In the genomic region with DNA sequence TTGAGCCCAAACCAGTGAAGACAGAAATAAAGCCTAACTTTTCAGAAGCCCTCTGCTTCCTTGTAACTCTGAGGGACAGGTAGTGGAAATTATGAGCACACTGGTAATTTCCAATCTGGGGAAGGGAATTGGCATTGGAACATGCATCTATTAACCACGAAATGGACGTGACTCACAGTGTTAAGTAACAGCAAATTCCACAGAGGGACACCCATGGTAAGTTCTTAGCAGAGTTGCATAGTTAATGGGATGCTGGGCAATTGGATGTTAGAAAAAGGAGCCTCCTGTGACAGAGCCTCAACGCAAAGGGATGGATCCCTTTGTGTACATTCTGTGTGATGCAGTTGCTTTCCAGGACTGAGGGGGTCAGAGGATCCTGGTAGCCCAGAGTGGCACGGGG, we compare ENCODE assay signal across 14 cellular contexts.
DNase-seq lines count a peak whose midpoint lies in the region; ATAC-seq and TF ChIP-seq lines count a peak whose summit lies in the region.
"Had no signal": no experiment of that assay in that cellular context is flagged by ENCODE, and none has a peak within 500 bp of the region (broad histone marks: within the 10 kb centered on the region; RNA-seq: fewer than 3 reads in every experiment).

No MANE protein-coding gene starts in this region.

- peaks cover 12% of the 10 kb centered on the region for H3K27me3 ChIP-seq in left ventricle myocardium inferior (ENCODE audit: low read depth)
- H3K27me3 ChIP-seq: SJSA1 had no signal

- H3K4me1 ChIP-seq in left ventricle myocardium inferior: no peaks in the 10 kb centered on the region
- H3K4me1 ChIP-seq: prostate gland had no signal

- no peak overlapping the region for H3K27ac ChIP-seq in left ventricle myocardium inferior (replicated peaks)
- H3K27ac ChIP-seq: prostate gland, SJSA1, thoracic aorta, VCaP had no signal

- TF ChIP-seq CTCF in epithelial cell of esophagus (IDR thresholded peaks at IDR 0.05; ENCODE audit: insufficient read depth, low read depth, low read length, missing control alignments) (no peak), left ventricle myocardium inferior (IDR thresholded peaks at IDR 0.05; ENCODE audit: borderline replicate concordance) (no peak)

- H3K36me3 ChIP-seq in left ventricle myocardium inferior: no peaks in the 10 kb centered on the region
- H3K36me3 ChIP-seq: prostate gland, SJSA1, thoracic aorta had no signal

- DNase-seq in GM03348 (ENCODE audit: low spot score) (peak; percentile 10), NCI-H226 (peak; percentile 36), epithelial cell of esophagus (ENCODE audit: low read depth) (peak; percentile 91), myocyte (ENCODE audit: low read depth) (peak; percentile 13), left ventricle myocardium inferior (no peak), activated gamma-delta T cell treated with Interleukin-2 at 50 U/mL for 16 hours (no peak), NCI-H1436 treated with DMSO at 0.1 percent for 48 hours (lab: John Stamatoyannopoulos, UW) (no peak)
- DNase-seq: effector memory CD8-positive, alpha-beta T cell; NCI-H446 had no signal

- H3K4me3 ChIP-seq in epithelial cell of esophagus (ENCODE audit: low read length): no peak overlapping the region
- no peak overlapping the region for H3K4me3 ChIP-seq in left ventricle myocardium inferior
- H3K4me3 ChIP-seq: prostate gland, SJSA1, thoracic aorta had no signal

- no peak for ATAC-seq in GM18861 (IDR thresholded peaks at IDR 0.05; ENCODE audit: unreplicated experiment)
- ATAC-seq: effector memory CD8-positive, alpha-beta T cell had no signal

- intact Hi-C loops in left ventricle myocardium inferior (cut with micrococcal nuclease): no loop called here

- H3K9me3 ChIP-seq in left ventricle myocardium inferior (replicated peaks): no peaks in the 10 kb centered on the region
- H3K9me3 ChIP-seq: prostate gland, SJSA1, thoracic aorta had no signal

Comparison
In these comparisons a context has a peak if more than half of its experiments do, and no peak if none do; other contexts are left out.
1. DNase-seq: peak in GM03348 (single experiment), NCI-H226 (single experiment), epithelial cell of esophagus (single experiment) and myocyte (single experiment); none in left ventricle myocardium inferior (single experiment), activated gamma-delta T cell treated with Interleukin-2 at 50 U/mL for 16 hours (single experiment) and NCI-H1436 treated with DMSO at 0.1 percent for 48 hours (single experiment).